18 cellular contexts compared by ENCODE assay signal in genomic region chr7:111409714-111410422, GRCh38.
DNase-seq lines count a peak whose midpoint lies in the region; ATAC-seq and TF ChIP-seq lines count a peak whose summit lies in the region.
"Had no signal": no experiment of that assay in that cellular context is flagged by ENCODE, and none has a peak within 500 bp of the region (broad histone marks: within the 10 kb centered on the region; RNA-seq: fewer than 3 reads in every experiment).

No MANE protein-coding gene starts in this region.

- H2BK15ac ChIP-seq in neuronal stem cell (ENCODE audit: low read length): no peak overlapping the region

- H3K4me3 ChIP-seq in AG09309 (ENCODE audit: control insufficient read depth, low read depth, low read length) (no peak overlapping the region), SK-N-SH (ENCODE audit: low read depth in 2 of 2, low read length in 1 of 2) (no peak overlapping the region), neuronal stem cell (ENCODE audit: low read length in 2 of 2) (no peak overlapping the region), psoas muscle (no peak overlapping the region)

- no peak overlapping the region for H2BK5ac ChIP-seq in neuronal stem cell (ENCODE audit: low read length)

- TF ChIP-seq CTCF in AG09309 (IDR thresholded peaks at IDR 0.05; ENCODE audit: control insufficient read depth, insufficient read depth, low read depth, low read length, missing control alignments): no peak
- no peak for TF ChIP-seq CTCF in SK-N-SH (IDR thresholded peaks at IDR 0.05)
- TF ChIP-seq CTCF in psoas muscle (IDR thresholded peaks at IDR 0.05): no peak

- TF ChIP-seq RAD21 in SK-N-SH (IDR thresholded peaks at IDR 0.05; ENCODE audit: low read length): no peak

- no peak overlapping the region for H3K14ac ChIP-seq in neuronal stem cell (ENCODE audit: low read length)

- no peak overlapping the region for H2BK12ac ChIP-seq in neuronal stem cell (ENCODE audit: low read length)

- H3K27ac ChIP-seq in SK-N-SH (ENCODE audit: low read depth in 2 of 2, low read length in 1 of 2) (peak overlapping the region; percentile 33 to 74), neuronal stem cell (replicated peaks; ENCODE audit: low read length) (no peak overlapping the region), psoas muscle (no peak overlapping the region)
- H3K27ac ChIP-seq: KMS-11 had no signal

- H3K18ac ChIP-seq in neuronal stem cell (ENCODE audit: low read length): no peak overlapping the region

- H3K23ac ChIP-seq in neuronal stem cell (ENCODE audit: low read depth, low read length, poor library complexity): no peak overlapping the region

- no peak for ATAC-seq in HG03139 (IDR thresholded peaks at IDR 0.05; ENCODE audit: unreplicated experiment)
- no peak for ATAC-seq in psoas muscle
- ATAC-seq: HCT116; right cardiac atrium; stimulated activated naive CD8-positive, alpha-beta T cell treated with anti-CD3 and anti-CD28 coated beads, Interleukin-15, amount 100 ng/mL, for 72 hours had no signal

- H3K4ac ChIP-seq in neuronal stem cell (ENCODE audit: low read length): no peak overlapping the region

- no peak overlapping the region for H2BK120ac ChIP-seq in neuronal stem cell (ENCODE audit: low read depth, low read length)

- no peak overlapping the region for H3K9ac ChIP-seq in SK-N-SH
- H3K9ac ChIP-seq in neuronal stem cell (ENCODE audit: low read depth, low read length, poor library complexity): no peak overlapping the region
- H3K9ac ChIP-seq: KMS-11 had no signal

- H3K9me2 ChIP-seq in SK-N-SH: peaks cover 3% of the 10 kb centered on the region; the same call in 1 of the 2 replicates

- DNase-seq in AG09309 (ENCODE audit: low read depth): peak; percentile 7
- DNase-seq in SK-N-SH: no peak
- peak; percentile 21 for DNase-seq in fibroblast of gingiva (ENCODE audit: low read depth)
- DNase-seq in neuronal stem cell (ENCODE audit: low spot score): no peak
- DNase-seq in NCI-H2029 (lab: John Stamatoyannopoulos, UW): no peak
- no peak for DNase-seq in psoas muscle
- no peak for DNase-seq in NCI-H1092 (lab: John Stamatoyannopoulos, UW)
- DNase-seq: ACHN; activated CD4-positive, alpha-beta T cell treated with anti-CD3 and anti-CD28 coated beads, Interleukin-2, amount 50 U/mL, for 4 hours; activated naive CD4-positive, alpha-beta T cell treated with anti-CD3 and anti-CD28 coated beads for 36 hours; effector CD4-positive, alpha-beta T cell; NCI-H1048; right cardiac atrium; SHP77; stimulated activated naive CD8-positive, alpha-beta T cell treated with anti-CD3 and anti-CD28 coated beads, Interleukin-15, amount 100 ng/mL, for 72 hours had no signal

- peak in 1 of 2 experiments; percentile 44; a peak in 1 of 4 replicates for TF ChIP-seq EP300 in SK-N-SH (IDR thresholded peaks at IDR 0.05; ENCODE audit: borderline replicate concordance in 1 of 2, low read depth in 1 of 2, low read length in 1 of 2)

- H3K9me3 ChIP-seq in SK-N-SH (no peaks in the 10 kb centered on the region), neuronal stem cell (replicated peaks in 1 of 2; ENCODE audit: control insufficient read depth in 2 of 2, insufficient read depth in 1 of 2, low read depth in 1 of 2, low read length in 2 of 2) (no peaks in the 10 kb centered on the region), psoas muscle (no peaks in the 10 kb centered on the region)

- H3K36me3 ChIP-seq in SK-N-SH (replicated peaks in 1 of 2; ENCODE audit: control insufficient read depth in 1 of 2, insufficient read depth in 2 of 2, low read length in 1 of 2) (no peaks in the 10 kb centered on the region), neuronal stem cell (replicated peaks in 1 of 2; ENCODE audit: control insufficient read depth in 2 of 2, insufficient read depth in 2 of 2, low read length in 2 of 2) (no peaks in the 10 kb centered on the region), psoas muscle (ENCODE audit: insufficient read depth in 1 of 2, low read depth in 1 of 2) (no peaks in the 10 kb centered on the region)

- no peak overlapping the region for H2AFZ ChIP-seq in SK-N-SH (ENCODE audit: low read depth)
- peak overlapping the region; percentile 17 for H2AFZ ChIP-seq in neuronal stem cell (ENCODE audit: low read length)

- CTCF ChIA-PET in SK-N-SH (lab: Yijun Ruan, JAX): interaction anchor here (1.3 kb wide), 1 partner anchor 9 kb away, joined by 3 read pairs; no protein-coding TSS in a partner anchor

- H3K79me1 ChIP-seq in neuronal stem cell (ENCODE audit: low read depth, low read length): no peaks in the 10 kb centered on the region

- H3K79me2 ChIP-seq in SK-N-SH (ENCODE audit: insufficient read depth): no peaks in the 10 kb centered on the region

- no peaks in the 10 kb centered on the region for H3K27me3 ChIP-seq in SK-N-SH (ENCODE audit: insufficient read depth)
- H3K27me3 ChIP-seq in neuronal stem cell (ENCODE audit: control insufficient read depth in 3 of 3, insufficient read depth in 3 of 3, low read depth in 1 of 3, low read length in 3 of 3): no peaks in the 10 kb centered on the region
- no peaks in the 10 kb centered on the region for H3K27me3 ChIP-seq in psoas muscle (ENCODE audit: insufficient read depth in 3 of 3, low read length in 2 of 3)

- peaks cover 9% of the 10 kb centered on the region for H3F3A ChIP-seq in SK-N-SH (replicated peaks; ENCODE audit: insufficient read depth)

- H2AK5ac ChIP-seq in neuronal stem cell (ENCODE audit: low read depth, low read length): no peak overlapping the region

- WGBS in SK-N-SH (ENCODE audit: low lambda C conversion rate): 65% methylated on average over 1 of the region's 1 CpG
- WGBS in neuronal stem cell (ENCODE audit: extremely low coverage in 2 of 2, insufficient read length in 2 of 2, insufficient replicate concordance in 1 of 2), 2 donors: no CpG with 5 or more reads among the region's 1 CpG
- 61 to 65% (median 65%) methylated on average over 1 of the region's 1 CpG for WGBS in psoas muscle, 3 donors

- H3K4me2 ChIP-seq in SK-N-SH (peak overlapping the region; percentile 9), neuronal stem cell (ENCODE audit: insufficient read depth, low read length, poor library complexity, severe bottlenecking) (no peak overlapping the region)

- POLR2A ChIA-PET in SK-N-SH (lab: Yijun Ruan, JAX): no interaction called here

- peaks cover 0 to 16% of the 10 kb centered on the region in 2 experiments; a peak in 2 of 4 replicates for H3K4me1 ChIP-seq in SK-N-SH (ENCODE audit: control insufficient read depth in 1 of 2, insufficient read depth in 2 of 2, low read depth in 1 of 2, low read length in 1 of 2)
- H3K4me1 ChIP-seq in neuronal stem cell (ENCODE audit: control insufficient read depth in 2 of 2, insufficient read depth in 1 of 2, low read depth in 1 of 2, low read length in 2 of 2): peaks cover 1 to 10% of the 10 kb centered on the region in 2 donors
- no peaks in the 10 kb centered on the region for H3K4me1 ChIP-seq in psoas muscle

- no peaks in the 10 kb centered on the region for H4K20me1 ChIP-seq in SK-N-SH (ENCODE audit: insufficient read depth)

- intact Hi-C loops in psoas muscle (cut with DNase I): no loop called here

- H4K8ac ChIP-seq in neuronal stem cell (ENCODE audit: low read depth, low read length): no peak overlapping the region

- H4K91ac ChIP-seq in neuronal stem cell (ENCODE audit: low read depth, low read length, poor library complexity): no peak overlapping the region

TF ChIP-seq in SK-N-SH, 30 proteins besides CTCF, POLR2A, EP300 and RAD21:
- TF ChIP-seq TEAD4 (IDR thresholded peaks at IDR 0.05; ENCODE audit: borderline replicate concordance, insufficient read depth) (peak; percentile 74), IRF3 (IDR thresholded peaks at IDR 0.05; ENCODE audit: low read depth, low read length) (no peak), RXRA (IDR thresholded peaks at IDR 0.05; ENCODE audit: borderline replicate concordance, low read depth) (0 out of 2 replicates have a peak, but pooled peaks have one; percentile 12), JUND (IDR thresholded peaks at IDR 0.05) (peak; percentile 54), MEF2A (IDR thresholded peaks at IDR 0.05; ENCODE audit: borderline replicate concordance, low read depth) (peak; percentile 48; the same call in 1 of the 2 replicates), GATA2 (CRISPR knock-in tag; IDR thresholded peaks at IDR 0.05) (no peak), TCF12 (IDR thresholded peaks at IDR 0.05) (peak; percentile 69), PBX3 (IDR thresholded peaks at IDR 0.05) (peak; percentile 52; the same call in 1 of the 2 replicates)
TF ChIP-seq in SK-N-SH: peak in this region for 6.

Comparison
In these comparisons a context has a peak if more than half of its experiments do, and no peak if none do; other contexts are left out.
1. DNase-seq: peak in AG09309 (single experiment) and fibroblast of gingiva (single experiment); none in SK-N-SH (single experiment), neuronal stem cell (single experiment), NCI-H2029 (single experiment), psoas muscle (0 of 2) and NCI-H1092 (single experiment).
2. H3K27ac ChIP-seq: peak in SK-N-SH (2 of 2); none in neuronal stem cell (single experiment) and psoas muscle (single experiment).